ENCODE assay signal across 39 cellular contexts in the genomic region with DNA sequence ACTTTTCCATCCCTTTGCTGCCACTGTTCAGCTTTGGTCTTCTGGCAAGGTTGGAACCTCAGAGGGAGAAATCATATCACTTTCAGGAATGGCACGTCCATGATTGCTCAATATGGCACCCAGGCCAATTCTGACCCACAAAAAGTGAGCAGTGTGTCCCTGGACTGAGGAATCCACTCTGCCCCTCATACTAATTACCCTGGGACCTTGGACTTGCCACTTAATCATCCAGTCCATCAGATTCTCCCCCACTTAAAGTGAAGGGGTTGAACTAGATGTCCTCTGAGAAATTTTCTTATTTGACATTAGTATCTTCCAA.
"Had no signal": no experiment of that assay in that cellular context is flagged by ENCODE, and none has a peak within 500 bp of the region (broad histone marks: within the 10 kb centered on the region; RNA-seq: fewer than 3 reads in every experiment).

No MANE protein-coding gene starts in this region.

- DNase-seq: activated CD4-positive, alpha-beta memory T cell treated with anti-CD3 and anti-CD28 coated beads, Interleukin-2, amount 10 ng/mL, durations not matched to agents 7 days and 5 days; activated CD4-positive, alpha-beta T cell treated with anti-CD3 and anti-CD28 coated beads for 1 hour; activated CD4-positive, alpha-beta T cell treated with anti-CD3 and anti-CD28 coated beads for 36 hours; activated CD4-positive, alpha-beta T cell treated with anti-CD3 and anti-CD28 coated beads for 48 hours; activated CD4-positive, alpha-beta T cell treated with anti-CD3 and anti-CD28 coated beads, Interleukin-2, amount 10 ng/mL, durations not matched to agents 7 days and 5 days; activated CD4-positive, alpha-beta T cell treated with anti-CD3 and anti-CD28 coated beads, Interleukin-2, amount 50 U/mL, for 48 hours; activated CD4-positive, CD25-positive, alpha-beta regulatory T cell; activated CD8-positive, alpha-beta memory T cell treated with anti-CD3 and anti-CD28 coated beads for 24 hours; activated CD8-positive, alpha-beta memory T cell treated with anti-CD3 and anti-CD28 coated beads, Interleukin-2, amount 10 ng/mL, durations not matched to agents 7 days and 5 days; activated CD8-positive, alpha-beta memory T cell treated with anti-CD3 and anti-CD28 coated beads, Interleukin-2, amount 50 U/mL, for 48 hours; activated CD8-positive, alpha-beta T cell treated with anti-CD3 and anti-CD28 coated beads, Interleukin-2, amount 10 ng/mL, durations not matched to agents 7 days and 5 days; activated effector memory CD4-positive, alpha-beta T cell treated with Interleukin-2 at 50 U/mL for 16 hours; activated gamma-delta T cell; activated naive CD4-positive, alpha-beta T cell treated with anti-CD3 and anti-CD28 coated beads, Interleukin-2, amount 10 ng/mL, durations not matched to agents 7 days and 5 days; activated naive CD4-positive, alpha-beta T cell treated with Interleukin-2 at 50 U/mL for 16 hours; activated naive CD8-positive, alpha-beta T cell treated with anti-CD3 and anti-CD28 coated beads, Interleukin-2, amount 10 ng/mL, durations not matched to agents 7 days and 5 days; activated naive CD8-positive, alpha-beta T cell treated with anti-CD3 and anti-CD28 coated beads, Interleukin-2, amount 50 U/mL, for 24 hours; activated T-cell treated with anti-CD3 and anti-CD28 coated beads, Interleukin-2, amount 50 U/mL, for 24 hours; activated T-cell treated with anti-CD3 and anti-CD28 coated beads, Interleukin-2, amount 50 U/mL, for 48 hours; amygdala; anterior cingulate cortex; caudate nucleus; cerebellar nuclear complex; T-helper 1 cell; T-helper 2 cell; T-helper 9 cell; WERI-Rb-1 had no signal

- H3K36me3 ChIP-seq: ascending aorta, cardiac muscle cell, WERI-Rb-1 had no signal

- H3K9me3 Mint-ChIP-seq: activated CD4-positive, alpha-beta memory T cell treated with anti-CD3 and anti-CD28 coated beads, Interleukin-2, amount 10 ng/mL, durations not matched to agents 7 days and 5 days; activated CD4-positive, alpha-beta T cell treated with anti-CD3 and anti-CD28 coated beads, Interleukin-2, amount 10 ng/mL, durations not matched to agents 7 days and 5 days; activated naive CD4-positive, alpha-beta T cell treated with anti-CD3 and anti-CD28 coated beads, Interleukin-2, amount 10 ng/mL, durations not matched to agents 7 days and 5 days; activated naive CD4-positive, alpha-beta T cell treated with anti-CD3 and anti-CD28 coated beads, Interleukin-2, amount 50 U/mL, for 24 hours; activated naive CD8-positive, alpha-beta T cell treated with anti-CD3 and anti-CD28 coated beads, Interleukin-2, amount 10 ng/mL, durations not matched to agents 7 days and 5 days; activated naive CD8-positive, alpha-beta T cell treated with anti-CD3 and anti-CD28 coated beads, Interleukin-2, amount 50 U/mL, for 24 hours; activated T-cell treated with anti-CD3 and anti-CD28 coated beads, Interleukin-2, amount 50 U/mL, for 24 hours; activated T-helper 2 cell treated with anti-CD3 and anti-CD28 coated beads, Interferon-gamma antibody, Interleukin-2, Interleukin-4, amounts not matched to agents 10 μg/mL and 5 μg/mL and 100 μg/mL, durations not matched to agents 14 hours and 24 hours and 36 hours; central memory CD8-positive, alpha-beta T cell; T-helper 1 cell treated with Interleukin-12 subunit alpha and Interleukin-12 subunit beta and Interleukin-4 antibody, amounts not matched to agents 30 μg/mL and 1 μg/mL, for 36 hours; T-helper 2 cell treated with Interferon-gamma antibody and Interleukin-4, amounts not matched to agents 5 μg/mL and 100 μg/mL, for 36 hours; WTC11 had no signal

- H3K4me1 Mint-ChIP-seq: activated CD4-positive, alpha-beta memory T cell treated with anti-CD3 and anti-CD28 coated beads, Interleukin-2, amount 10 ng/mL, durations not matched to agents 7 days and 5 days; activated CD4-positive, alpha-beta T cell treated with anti-CD3 and anti-CD28 coated beads for 36 hours; activated CD4-positive, alpha-beta T cell treated with anti-CD3 and anti-CD28 coated beads, Interleukin-2, amount 10 ng/mL, durations not matched to agents 7 days and 5 days; activated CD8-positive, alpha-beta memory T cell treated with anti-CD3 and anti-CD28 coated beads, Interleukin-2, amount 10 ng/mL, durations not matched to agents 7 days and 5 days; activated naive CD4-positive, alpha-beta T cell treated with anti-CD3 and anti-CD28 coated beads, Interleukin-2, amount 10 ng/mL, durations not matched to agents 7 days and 5 days; activated naive CD4-positive, alpha-beta T cell treated with anti-CD3 and anti-CD28 coated beads, Interleukin-2, amount 50 U/mL, for 24 hours; activated naive CD8-positive, alpha-beta T cell treated with anti-CD3 and anti-CD28 coated beads, Interleukin-2, amount 10 ng/mL, durations not matched to agents 7 days and 5 days; activated naive CD8-positive, alpha-beta T cell treated with anti-CD3 and anti-CD28 coated beads, Interleukin-2, amount 50 U/mL, for 24 hours; central memory CD8-positive, alpha-beta T cell; WTC11 had no signal

- H3K27ac ChIP-seq: ascending aorta, cardiac muscle cell, WERI-Rb-1 had no signal

- H3K27me3 Mint-ChIP-seq: activated naive CD4-positive, alpha-beta T cell treated with anti-CD3 and anti-CD28 coated beads, Interleukin-2, amount 10 ng/mL, durations not matched to agents 7 days and 5 days had no signal

- H3K4me3 Mint-ChIP-seq: activated CD4-positive, alpha-beta memory T cell treated with anti-CD3 and anti-CD28 coated beads, Interleukin-2, amount 10 ng/mL, durations not matched to agents 7 days and 5 days; activated CD4-positive, alpha-beta T cell treated with anti-CD3 and anti-CD28 coated beads for 36 hours; activated CD4-positive, alpha-beta T cell treated with anti-CD3 and anti-CD28 coated beads, Interleukin-2, amount 10 ng/mL, durations not matched to agents 7 days and 5 days; activated CD8-positive, alpha-beta memory T cell treated with anti-CD3 and anti-CD28 coated beads, Interleukin-2, amount 10 ng/mL, durations not matched to agents 7 days and 5 days; activated CD8-positive, alpha-beta T cell treated with anti-CD3 and anti-CD28 coated beads, Interleukin-2, amount 10 ng/mL, durations not matched to agents 7 days and 5 days; activated naive CD4-positive, alpha-beta T cell treated with anti-CD3 and anti-CD28 coated beads, Interleukin-2, amount 10 ng/mL, durations not matched to agents 7 days and 5 days; activated naive CD4-positive, alpha-beta T cell treated with anti-CD3 and anti-CD28 coated beads, Interleukin-2, amount 50 U/mL, for 24 hours; activated naive CD8-positive, alpha-beta T cell; activated naive CD8-positive, alpha-beta T cell treated with anti-CD3 and anti-CD28 coated beads, Interleukin-2, amount 10 ng/mL, durations not matched to agents 7 days and 5 days; activated naive CD8-positive, alpha-beta T cell treated with anti-CD3 and anti-CD28 coated beads, Interleukin-2, amount 50 U/mL, for 24 hours; activated T-cell treated with anti-CD3 and anti-CD28 coated beads, Interleukin-2, amount 50 U/mL, for 24 hours; brain; central memory CD8-positive, alpha-beta T cell; T-helper 1 cell treated with Interleukin-12 subunit alpha and Interleukin-12 subunit beta and Interleukin-4 antibody, amounts not matched to agents 30 μg/mL and 1 μg/mL, for 36 hours; T-helper 2 cell treated with Interferon-gamma antibody and Interleukin-4, amounts not matched to agents 5 μg/mL and 100 μg/mL, for 36 hours; WTC11 had no signal

- H3K27ac Mint-ChIP-seq: activated CD4-positive, alpha-beta memory T cell treated with anti-CD3 and anti-CD28 coated beads, Interleukin-2, amount 10 ng/mL, durations not matched to agents 7 days and 5 days; activated CD4-positive, alpha-beta T cell treated with anti-CD3 and anti-CD28 coated beads for 36 hours; activated CD4-positive, alpha-beta T cell treated with anti-CD3 and anti-CD28 coated beads, Interleukin-2, amount 10 ng/mL, durations not matched to agents 7 days and 5 days; activated CD8-positive, alpha-beta memory T cell treated with anti-CD3 and anti-CD28 coated beads, Interleukin-2, amount 10 ng/mL, durations not matched to agents 7 days and 5 days; activated CD8-positive, alpha-beta T cell treated with anti-CD3 and anti-CD28 coated beads, Interleukin-2, amount 10 ng/mL, durations not matched to agents 7 days and 5 days; activated naive CD4-positive, alpha-beta T cell treated with anti-CD3 and anti-CD28 coated beads, Interleukin-2, amount 10 ng/mL, durations not matched to agents 7 days and 5 days; activated naive CD4-positive, alpha-beta T cell treated with anti-CD3 and anti-CD28 coated beads, Interleukin-2, amount 50 U/mL, for 24 hours; activated naive CD8-positive, alpha-beta T cell; activated naive CD8-positive, alpha-beta T cell treated with anti-CD3 and anti-CD28 coated beads, Interleukin-2, amount 10 ng/mL, durations not matched to agents 7 days and 5 days; activated naive CD8-positive, alpha-beta T cell treated with anti-CD3 and anti-CD28 coated beads, Interleukin-2, amount 50 U/mL, for 24 hours; activated T-cell treated with anti-CD3 and anti-CD28 coated beads, Interleukin-2, amount 50 U/mL, for 24 hours; activated T-helper 2 cell treated with anti-CD3 and anti-CD28 coated beads, Interferon-gamma antibody, Interleukin-2, Interleukin-4, amounts not matched to agents 10 μg/mL and 5 μg/mL and 100 μg/mL, durations not matched to agents 14 hours and 24 hours and 36 hours; brain; T-helper 1 cell treated with Interleukin-12 subunit alpha and Interleukin-12 subunit beta and Interleukin-4 antibody, amounts not matched to agents 30 μg/mL and 1 μg/mL, for 36 hours; T-helper 2 cell treated with Interferon-gamma antibody and Interleukin-4, amounts not matched to agents 5 μg/mL and 100 μg/mL, for 36 hours; WTC11 had no signal

- FAIRE-seq: bronchial epithelial cell had no signal

- ATAC-seq: activated CD4-positive, alpha-beta T cell treated with anti-CD3 and anti-CD28 coated beads for 36 hours; activated CD4-positive, CD25-positive, alpha-beta regulatory T cell treated with anti-CD3 and anti-CD28 coated beads, Interleukin-2, amount 50 U/mL, for 24 hours; activated CD8-positive, alpha-beta memory T cell treated with anti-CD3 and anti-CD28 coated beads, Interleukin-2, amount 10 ng/mL, durations not matched to agents 7 days and 5 days; activated CD8-positive, alpha-beta T cell treated with anti-CD3 and anti-CD28 coated beads, Interleukin-2, amount 10 ng/mL, durations not matched to agents 7 days and 5 days; activated naive CD8-positive, alpha-beta T cell treated with anti-CD3 and anti-CD28 coated beads, Interleukin-2, amount 50 U/mL, for 24 hours; WTC11 had no signal

- H3K9me3 ChIP-seq: ascending aorta had no signal

- H3K4me3 ChIP-seq: ascending aorta, cardiac muscle cell had no signal

- H3K4me1 ChIP-seq: ascending aorta had no signal

- H3K36me3 Mint-ChIP-seq: activated CD8-positive, alpha-beta memory T cell treated with anti-CD3 and anti-CD28 coated beads, Interleukin-2, amount 10 ng/mL, durations not matched to agents 7 days and 5 days; activated naive CD4-positive, alpha-beta T cell treated with anti-CD3 and anti-CD28 coated beads, Interleukin-2, amount 10 ng/mL, durations not matched to agents 7 days and 5 days; activated naive CD4-positive, alpha-beta T cell treated with anti-CD3 and anti-CD28 coated beads, Interleukin-2, amount 50 U/mL, for 24 hours; activated naive CD8-positive, alpha-beta T cell; activated naive CD8-positive, alpha-beta T cell treated with anti-CD3 and anti-CD28 coated beads, Interleukin-2, amount 10 ng/mL, durations not matched to agents 7 days and 5 days; brain; WTC11 had no signal

- H3K27me3 ChIP-seq: ascending aorta, cardiac muscle cell had no signal
